In the genomic region with DNA sequence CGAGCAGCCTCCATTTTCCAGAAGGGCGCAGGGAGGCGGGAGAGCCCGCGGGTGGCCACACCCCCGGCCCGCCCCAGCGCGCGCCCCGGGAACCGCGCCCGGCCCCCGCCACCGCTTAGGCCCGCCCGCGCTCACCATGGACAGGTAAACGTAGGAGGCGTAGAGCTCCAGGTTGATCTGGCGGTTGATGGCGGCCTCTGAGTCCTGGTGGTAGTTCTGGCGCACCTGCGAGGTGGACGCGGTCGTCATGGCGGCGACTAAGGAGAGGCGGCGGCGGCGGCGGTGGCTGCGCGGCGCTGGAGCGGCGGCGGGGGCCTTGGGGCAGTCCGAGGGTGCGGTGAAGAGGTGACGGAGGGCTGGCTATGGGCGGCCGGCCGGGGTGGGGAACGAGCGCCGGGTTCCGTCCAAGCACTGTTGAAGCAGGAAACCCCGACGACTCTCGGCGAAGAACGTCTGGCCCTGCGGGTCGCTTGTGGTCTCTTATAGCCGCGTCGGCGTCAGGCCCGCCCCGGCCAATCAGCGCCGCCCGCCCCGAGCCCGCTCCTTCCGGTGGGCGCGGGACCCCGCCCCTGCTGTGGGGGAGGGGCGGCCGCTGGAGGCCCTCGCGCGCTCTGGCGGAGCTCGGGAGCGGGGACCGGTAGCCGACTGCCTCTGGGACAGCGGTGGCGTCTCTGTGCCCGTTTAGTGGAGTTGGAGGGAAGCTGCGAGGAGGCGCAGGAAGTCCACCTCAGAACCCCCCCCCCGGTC, we compare ENCODE assay signal across 8 cellular contexts. TPM values are rescaled to one million over a fixed set of nuclear protein-coding genes. Genes with fewer than 3 reads are reported as not detected.
DNase-seq lines count a peak whose midpoint lies in the region; ATAC-seq, FAIRE-seq and TF ChIP-seq lines count a peak whose summit lies in the region.

A gene (minus strand): TSS at position 458 of the 747 bp plus-strand sequence. CDS start 209 bp downstream, at position 249.

- no peaks in the 10 kb centered on the region for H3K9me3 ChIP-seq in HepG2 (ENCODE audit: low read length)

- peak within 1 kb of the TSS; percentile 92 to 99 (median 96) for H3K4me3 ChIP-seq in HepG2 (replicated peaks in 1 of 3; ENCODE audit: insufficient read depth in 1 of 3, low read depth in 2 of 3, low read length in 3 of 3)

- H3K27ac ChIP-seq in HepG2 (ENCODE audit: extremely low read length, insufficient read depth, low read length): peak within 1 kb of the TSS; percentile 99

- CTCF ChIA-PET in HepG2 (lab: Yijun Ruan, JAX; ENCODE audit: low intra/inter-chr PET ratio, low total read pairs): no interaction called here

- peaks cover 5 to 23% of the 10 kb centered on the region in 2 experiments; a peak in 4 of 5 replicates for H3K36me3 ChIP-seq in HepG2 (replicated peaks in 1 of 2; ENCODE audit: control insufficient read depth in 1 of 2, insufficient read depth in 2 of 2, low read length in 2 of 2)

- peak within 1 kb of the TSS; percentile 99 for H3K27ac Mint-ChIP-seq in dendritic cell treated with granulocyte-macrophage colony-stimulating factor and Interleukin-4, amounts not matched to agents 40 ng/mL and 50 ng/mL, for 4 days

- no CpG with 5 or more reads among the region's 89 CpGs for WGBS in HepG2 (ENCODE audit: low lambda C conversion rate)

- H3K9ac ChIP-seq in HepG2 (ENCODE audit: insufficient read depth, low read depth, low read length): peak within 1 kb of the TSS; percentile 99

- TF ChIP-seq RAD21 in HepG2 (CRISPR knock-in tag; IDR thresholded peaks at IDR 0.05): 0 out of 2 replicates have a peak, but pooled peaks have one; percentile 59

- peaks cover 41% of the 10 kb centered on the region for H4K20me1 ChIP-seq in HepG2 (ENCODE audit: insufficient read depth, low read length)

- peak; percentile 90 to 95 for TF ChIP-seq POLR2A in HepG2 (IDR thresholded peaks at IDR 0.05; ENCODE audit: insufficient read depth in 1 of 2, low read depth in 2 of 2, low read length in 2 of 2)

- H3K4me1 Mint-ChIP-seq in dendritic cell treated with granulocyte-macrophage colony-stimulating factor and Interleukin-4, amounts not matched to agents 40 ng/mL and 50 ng/mL, for 4 days (ENCODE audit: low read depth): peaks cover 72% of the 10 kb centered on the region

- no peak; a peak in 1 of 4 replicates for TF ChIP-seq EP300 in HepG2 (IDR thresholded peaks at IDR 0.05; ENCODE audit: low read depth in 2 of 2, low read length in 2 of 2)
- TF ChIP-seq EP300 in HepG2 (CRISPR knock-in tag; IDR thresholded peaks at IDR 0.05; ENCODE audit: borderline replicate concordance): no peak

- BruUV-seq in HepG2 (replicated peaks; lab: Mats Ljungman, UMichigan): no TSS peak

- POLR2A ChIA-PET in HepG2 (lab: Yijun Ruan, JAX): interaction anchor here (0.6 to 9.7 kb wide), 37 partner anchors 9 to 624 kb away, joined by 3 to 323 read pairs (median 7); a partner anchor contains a TSS

- H2AFZ ChIP-seq in HepG2 (ENCODE audit: low read length): no peak within 1 kb of the TSS

- H3K27me3 Mint-ChIP-seq in dendritic cell treated with granulocyte-macrophage colony-stimulating factor and Interleukin-4, amounts not matched to agents 40 ng/mL and 50 ng/mL, for 4 days: no peaks in the 10 kb centered on the region

- H3K4me3 Mint-ChIP-seq in dendritic cell treated with granulocyte-macrophage colony-stimulating factor and Interleukin-4, amounts not matched to agents 40 ng/mL and 50 ng/mL, for 4 days: peak within 1 kb of the TSS; percentile 93

- H3K79me2 ChIP-seq in HepG2 (ENCODE audit: insufficient read depth, low read length): peaks cover 43% of the 10 kb centered on the region

- peak within 1 kb of the TSS; percentile 92 for H3K4me2 ChIP-seq in HepG2 (ENCODE audit: low read depth, low read length)

- no peaks in the 10 kb centered on the region; a peak in 1 of 5 replicates for H3K27me3 ChIP-seq in HepG2 (ENCODE audit: control insufficient read depth in 1 of 2, insufficient read depth in 2 of 2, low read length in 2 of 2)

- intact Hi-C loops in dendritic cell treated with granulocyte-macrophage colony-stimulating factor and Interleukin-4, amounts not matched to agents 40 ng/mL and 50 ng/mL, for 4 days (cut with micrococcal nuclease): no loop called here
- intact Hi-C loops in HepG2 (cut with micrococcal nuclease; ENCODE audit: unreplicated experiment): no loop called here

- ATAC-seq in HG03442 (IDR thresholded peaks at IDR 0.05; ENCODE audit: unreplicated experiment): peak; percentile 48
- ATAC-seq in HepG2: peak; percentile 59

- no peaks in the 10 kb centered on the region for H3K9me3 Mint-ChIP-seq in dendritic cell treated with granulocyte-macrophage colony-stimulating factor and Interleukin-4, amounts not matched to agents 40 ng/mL and 50 ng/mL, for 4 days

- DNase-seq in AML-193 (lab: John Stamatoyannopoulos, UW) (peak; percentile 14 to 18), GM19238 (ENCODE audit: insufficient read length, low spot score) (peak; percentile 78), NCI-H526 treated with DMSO at 0.1 percent for 48 hours (lab: John Stamatoyannopoulos, UW) (peak; percentile 92), HepG2 (ENCODE audit: low spot score) (peak; percentile 78)
- DNase-seq in activated CD4-positive, alpha-beta T cell treated with anti-CD3 and anti-CD28 coated beads, Interleukin-2, amount 50 U/mL, for 24 hours (ENCODE audit: low read depth in 1 of 2, low spot score in 1 of 2): peak; percentile 65 to 75
- peak; percentile 86 for DNase-seq in stimulated activated CD4-positive, alpha-beta T cell treated with anti-CD3 and anti-CD28 coated beads, Interleukin-4, amount 100 ng/mL, for 1 hour

- no peak for FAIRE-seq in HepG2 (lab: Jason Lieb, UNC)

- in situ Hi-C loops in HepG2 (cut with HindIII; ENCODE audit: extremely low pct_ligation_motif_present, low pct_unique_long_range_greater_than_20kb): loop anchor here (5.0 kb wide), 1 partner anchor 35 kb away; no protein-coding TSS in a partner anchor

- peaks cover 65% of the 10 kb centered on the region for H3K36me3 Mint-ChIP-seq in dendritic cell treated with granulocyte-macrophage colony-stimulating factor and Interleukin-4, amounts not matched to agents 40 ng/mL and 50 ng/mL, for 4 days (ENCODE audit: low read depth)

- peaks cover 71% of the 10 kb centered on the region for H3K4me1 ChIP-seq in HepG2 (ENCODE audit: insufficient read depth, low read length)

- peak; percentile 6; the same call in 1 of the 2 replicates for TF ChIP-seq CTCF in HepG2 (CRISPR knock-in tag; IDR thresholded peaks at IDR 0.05)

TF ChIP-seq in HepG2, 621 proteins besides CTCF, POLR2A, EP300 and RAD21 (continues in another document):
- TF ChIP-seq RNF2 (conservative IDR thresholded peaks at IDR 0.05; ENCODE audit: low read depth) (no peak), SALL1 (CRISPR knock-in tag; IDR thresholded peaks at IDR 0.05) (peak; percentile 84), ZNF557 (CRISPR knock-in tag; IDR thresholded peaks at IDR 0.05) (no peak), ZSCAN29 (CRISPR knock-in tag; conservative IDR thresholded peaks at IDR 0.05) (no peak), ZNF431 (CRISPR knock-in tag; IDR thresholded peaks at IDR 0.05; ENCODE audit: borderline replicate concordance, low read depth) (peak; percentile 39; the same call in 1 of the 2 replicates), ZNF24 (IDR thresholded peaks at IDR 0.05) (no peak), ZNF629 (CRISPR knock-in tag; conservative IDR thresholded peaks at IDR 0.05) (no peak), ZSCAN25 (CRISPR knock-in tag; IDR thresholded peaks at IDR 0.05) (no peak), ZMYM3 (CRISPR knock-in tag; IDR thresholded peaks at IDR 0.05) (no peak)
- TF ChIP-seq, protein P1, sequence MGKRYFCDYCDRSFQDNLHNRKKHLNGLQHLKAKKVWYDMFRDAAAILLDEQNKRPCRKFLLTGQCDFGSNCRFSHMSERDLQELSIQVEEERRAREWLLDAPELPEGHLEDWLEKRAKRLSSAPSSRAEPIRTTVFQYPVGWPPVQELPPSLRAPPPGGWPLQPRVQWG (CRISPR knock-in tag; IDR thresholded peaks at IDR 0.05; ENCODE audit: borderline replicate concordance, low read depth): no peak
- TF ChIP-seq, protein P2, sequence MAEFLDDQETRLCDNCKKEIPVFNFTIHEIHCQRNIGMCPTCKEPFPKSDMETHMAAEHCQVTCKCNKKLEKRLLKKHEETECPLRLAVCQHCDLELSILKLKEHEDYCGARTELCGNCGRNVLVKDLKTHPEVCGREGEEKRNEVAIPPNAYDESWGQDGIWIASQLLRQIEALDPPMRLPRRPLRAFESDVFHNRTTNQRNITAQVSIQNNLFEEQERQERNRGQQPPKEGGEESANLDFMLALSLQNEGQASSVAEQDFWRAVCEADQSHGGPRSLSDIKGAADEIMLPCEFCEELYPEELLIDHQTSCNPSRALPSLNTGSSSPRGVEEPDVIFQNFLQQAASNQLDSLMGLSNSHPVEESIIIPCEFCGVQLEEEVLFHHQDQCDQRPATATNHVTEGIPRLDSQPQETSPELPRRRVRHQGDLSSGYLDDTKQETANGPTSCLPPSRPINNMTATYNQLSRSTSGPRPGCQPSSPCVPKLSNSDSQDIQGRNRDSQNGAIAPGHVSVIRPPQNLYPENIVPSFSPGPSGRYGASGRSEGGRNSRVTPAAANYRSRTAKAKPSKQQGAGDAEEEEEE (CRISPR knock-in tag; IDR thresholded peaks at IDR 0.05; ENCODE audit: borderline replicate concordance): 0 out of 2 replicates have a peak, but pooled peaks have one; percentile 14

RNA-seq across cellular contexts. Expression of the gene that starts here (rescaled TPM):
- 544 and 607 TPM in 2 replicates for total RNA-seq in HepG2 (2016; rRNA removed; fragmentation: Illumina TruSeq; extraction: Trizol)
- 3,105 and 3,667 TPM in 2 replicates for total RNA-seq in HepG2 (2016; cell fraction: cytosol; rRNA removed; fragmentation: Illumina TruSeq; extraction: Trizol; ENCODE audit: low read depth)
- 481 and 554 TPM in 2 replicates for total RNA-seq in HepG2 (2016; cell fraction: insoluble cytoplasmic fraction; rRNA removed; fragmentation: Illumina TruSeq; extraction: Trizol)
- 4,411 and 4,459 TPM in 2 replicates for total RNA-seq in HepG2 (2016; cell fraction: membrane; rRNA removed; fragmentation: Illumina TruSeq; extraction: Trizol)
- 460 and 546 TPM in 2 replicates for total RNA-seq in HepG2 (2016; cell fraction: nucleus; rRNA removed; fragmentation: Illumina TruSeq; extraction: Trizol)
- polyA plus RNA-seq in HepG2 (2011; rRNA removed): 760 and 802 TPM in 2 replicates
- 904 and 962 TPM in 2 replicates for polyA plus RNA-seq in HepG2 (2011; cell fraction: cytosol; rRNA removed)
- polyA plus RNA-seq in HepG2 (2011; cell fraction: nucleus; rRNA removed): 547 and 633 TPM in 2 replicates
- polyA plus RNA-seq in HepG2 (2012): 4,160 and 4,286 TPM in 2 replicates
- polyA plus RNA-seq in HepG2 (2016; cell fraction: cytosol; fragmentation: Illumina TruSeq; extraction: Trizol; ENCODE audit: low read depth): 74,852 and 83,301 TPM in 2 replicates
- polyA plus RNA-seq in HepG2 (2016; cell fraction: insoluble cytoplasmic fraction; fragmentation: Illumina TruSeq; extraction: Trizol; ENCODE audit: low read depth): 2,697 and 2,813 TPM in 2 replicates
- polyA plus RNA-seq in HepG2 (2016; cell fraction: membrane; fragmentation: Illumina TruSeq; extraction: Trizol; ENCODE audit: low read depth): 37,583 and 39,786 TPM in 2 replicates
- polyA plus RNA-seq in HepG2 (2016; cell fraction: nucleus; fragmentation: Illumina TruSeq; extraction: Trizol; ENCODE audit: insufficient read depth, low read depth): 2,546 and 3,012 TPM in 2 replicates
- polyA minus RNA-seq in HepG2 (2011; rRNA and poly(A)+ RNA removed; ENCODE audit: low replicate concordance): 361 and 877 TPM in 2 replicates
- 693 and 773 TPM in 2 replicates for polyA minus RNA-seq in HepG2 (2011; cell fraction: cytosol; rRNA and poly(A)+ RNA removed)
- 191 and 263 TPM in 2 replicates for polyA minus RNA-seq in HepG2 (2011; cell fraction: nucleus; rRNA and poly(A)+ RNA removed)

Comparison
In these comparisons a context has a peak if more than half of its experiments do, and no peak if none do; other contexts are left out.
1. Peak in every context shown above with its lines: DNase-seq, ATAC-seq, H3K4me3 ChIP-seq and H3K27ac ChIP-seq.
2. DNase-seq: peak in every context shown above with its lines; median percentile 92 in NCI-H526 treated with DMSO at 0.1 percent for 48 hours; 86 in stimulated activated CD4-positive, alpha-beta T cell treated with anti-CD3 and anti-CD28 coated beads, Interleukin-4, amount 100 ng/mL, for 1 hour; 78 in GM19238; 78 in HepG2; 70 in activated CD4-positive, alpha-beta T cell treated with anti-CD3 and anti-CD28 coated beads, Interleukin-2, amount 50 U/mL, for 24 hours; 16 in AML-193.